27 cellular contexts compared by ENCODE assay signal in genomic region chrX:150517303-150517896, GRCh38. TPM values are rescaled to one million over a fixed set of nuclear protein-coding genes. Genes with fewer than 3 reads are reported as not detected.
DNase-seq lines count a peak whose midpoint lies in the region; ATAC-seq, FAIRE-seq and TF ChIP-seq lines count a peak whose summit lies in the region.
"Had no signal": no experiment of that assay in that cellular context is flagged by ENCODE, and none has a peak within 500 bp of the region (broad histone marks: within the 10 kb centered on the region; RNA-seq: fewer than 3 reads in every experiment).

No MANE protein-coding gene starts in this region.

- H2AFZ ChIP-seq in neural progenitor cell (replicated peaks), result peak overlapping the region; percentile 45

- H3K4me3 ChIP-seq in NB4 (ENCODE audit: low read depth, low read length) (no peak overlapping the region), neural progenitor cell (no peak overlapping the region), coronary artery (no peak overlapping the region)
- H3K4me3 ChIP-seq: dorsolateral prefrontal cortex, HAP-1, left ventricle myocardium inferior, SJSA1 had no signal

- H3K27ac Mint-ChIP-seq in neural progenitor cell, result peak overlapping the region; percentile 46
- H3K27ac Mint-ChIP-seq: nephron progenitor cell had no signal

- no peak for ATAC-seq in SK-N-SH treated with all-trans-retinoic acid at 6 μM for 48 hours

- no peaks in the 10 kb centered on the region for H3F3A ChIP-seq in neural progenitor cell (ENCODE audit: low read depth)

- H3K27me3 ChIP-seq in neural progenitor cell, result no peaks in the 10 kb centered on the region
- H3K27me3 ChIP-seq: SJSA1 had no signal

- peaks cover 6% of the 10 kb centered on the region for H3K27me3 Mint-ChIP-seq in neural progenitor cell (ENCODE audit: insufficient read depth, low read depth)
- H3K27me3 Mint-ChIP-seq: CD4-positive, alpha-beta memory T cell had no signal

- no peaks in the 10 kb centered on the region for H3K4me1 ChIP-seq in neural progenitor cell
- H3K4me1 ChIP-seq: HAP-1, left ventricle myocardium inferior, SJSA1 had no signal

- H3K4me1 Mint-ChIP-seq in neural progenitor cell, result peaks cover 12% of the 10 kb centered on the region
- H3K4me1 Mint-ChIP-seq: CD4-positive, alpha-beta memory T cell had no signal

- no peak overlapping the region for H3K4me3 Mint-ChIP-seq in neural progenitor cell
- H3K4me3 Mint-ChIP-seq: CD4-positive, alpha-beta memory T cell; nephron progenitor cell had no signal

- FAIRE-seq in GM12892 (lab: Jason Lieb, UNC), result no peak
- FAIRE-seq: A204.1, RCC 7860 had no signal

- H3K9me3 ChIP-seq in neural progenitor cell (ENCODE audit: low read depth), result no peaks in the 10 kb centered on the region
- H3K9me3 ChIP-seq: HAP-1, left ventricle myocardium inferior, SJSA1 had no signal

- H3K9me3 Mint-ChIP-seq in neural progenitor cell, result peaks cover 16% of the 10 kb centered on the region
- H3K9me3 Mint-ChIP-seq: CD4-positive, alpha-beta memory T cell had no signal

- DNase-seq in AG08395 (ENCODE audit: low spot score) (peak; percentile 52), NB4 (ENCODE audit: low read depth) (peak; percentile 33), fibroblast of gingiva (ENCODE audit: low read depth) (peak; percentile 77), neural progenitor cell (ENCODE audit: low spot score) (no peak), coronary artery (ENCODE audit: low spot score) (no peak), retina (no peak), GM12892 (ENCODE audit: insufficient read length) (no peak)
- DNase-seq: activated CD4-positive, alpha-beta T cell treated with anti-CD3 and anti-CD28 coated beads, Interleukin-2, amount 50 U/mL, for 1 hour; activated CD8-positive, alpha-beta memory T cell treated with anti-CD3 and anti-CD28 coated beads, Interleukin-2, amount 50 U/mL, for 48 hours; activated effector memory CD4-positive, alpha-beta T cell treated with Interleukin-2 at 50 U/mL for 16 hours; CD4-positive, alpha-beta memory T cell; DMS79; dorsolateral prefrontal cortex; glutamatergic neuron; left ventricle myocardium inferior; NCI-H1048; NCI-H2081; NCI-H446; nephron progenitor cell; T-helper 2 cell had no signal

- TF ChIP-seq CTCF in NB4 (IDR thresholded peaks at IDR 0.05; ENCODE audit: low read depth, low read length) (no peak), neural progenitor cell (IDR thresholded peaks at IDR 0.05) (no peak), coronary artery (IDR thresholded peaks at IDR 0.05) (no peak)

- no peak overlapping the region for H3K9ac ChIP-seq in neural progenitor cell
- H3K9ac ChIP-seq: KMS-11 had no signal

- H3K27ac ChIP-seq in neural progenitor cell (no peak overlapping the region), coronary artery (no peak overlapping the region)
- H3K27ac ChIP-seq: dorsolateral prefrontal cortex, KMS-11, left ventricle myocardium inferior, SJSA1, VCaP had no signal

- no peaks in the 10 kb centered on the region for H3K79me2 ChIP-seq in neural progenitor cell (ENCODE audit: low read depth)

- H4K20me1 ChIP-seq in neural progenitor cell (ENCODE audit: low read depth), result no peaks in the 10 kb centered on the region

- TF ChIP-seq POLR2A in NB4 (IDR thresholded peaks at IDR 0.05; ENCODE audit: extremely low read depth, insufficient read length) (no peak), GM12892 (IDR thresholded peaks at IDR 0.05; ENCODE audit: low read depth, low read length) (no peak)

- no peaks in the 10 kb centered on the region for H3K36me3 Mint-ChIP-seq in neural progenitor cell
- H3K36me3 Mint-ChIP-seq: CD4-positive, alpha-beta memory T cell had no signal

- H3K36me3 ChIP-seq in neural progenitor cell, result no peaks in the 10 kb centered on the region
- H3K36me3 ChIP-seq: HAP-1, left ventricle myocardium inferior, SJSA1 had no signal

- H3K4me2 ChIP-seq in neural progenitor cell, result peak overlapping the region; percentile 13
- H3K4me2 ChIP-seq: KMS-11 had no signal

TF ChIP-seq in SK-N-SH treated with all-trans-retinoic acid at 6 μM for 48 hours, 23 proteins besides CTCF, POLR2A, EP300 and RAD21:
- no peak for TF ChIP-seq ZFP3 (CRISPR knock-in tag; IDR thresholded peaks at IDR 0.05)
- TF ChIP-seq ZFP30 (CRISPR knock-in tag; IDR thresholded peaks at IDR 0.05), result no peak
- no peak for TF ChIP-seq SNAI2 (CRISPR knock-in tag; IDR thresholded peaks at IDR 0.05)

RNA-seq across cellular contexts. Expression of gene MTM1, which starts 51.0 kb away (rescaled TPM):
- total RNA-seq in neural progenitor cell (ENCODE audit: low replicate concordance), result 12.3 and 15.3 TPM in 2 replicates
- polyA plus RNA-seq in GM12892 (2012; ENCODE audit: missing spikeins), result 4.6 TPM

Comparison
In these comparisons a context has a peak if more than half of its experiments do, and no peak if none do; other contexts are left out.
1. DNase-seq: peak in AG08395 (single experiment), NB4 (single experiment) and fibroblast of gingiva (single experiment); none in neural progenitor cell (single experiment), coronary artery (single experiment), retina (single experiment) and GM12892 (single experiment).